ENCODE assay signal across 18 cellular contexts in genomic region chr2:118264591-118264990, GRCh38.
"Had no signal": no experiment of that assay in that cellular context is flagged by ENCODE, and none has a peak within 500 bp of the region (broad histone marks: within the 10 kb centered on the region; RNA-seq: fewer than 3 reads in every experiment).

No MANE protein-coding gene starts in this region.

- H3K36me3 ChIP-seq: gastrocnemius medialis, right lobe of liver, suprapubic skin, thyroid gland, upper lobe of left lung, uterus had no signal

- DNase-seq: effector CD8-positive, alpha-beta T cell; gastrocnemius medialis; glutamatergic neuron; islet precursor cell; mammary epithelial cell; naive thymus-derived CD4-positive, alpha-beta T cell; nephron progenitor cell; psoas muscle; retina; right lobe of liver; stimulated activated CD4-positive, alpha-beta T cell treated with anti-CD3 and anti-CD28 coated beads, Interleukin-2, amount 100 ng/mL, for 24 hours; stimulated activated CD4-positive, alpha-beta T cell treated with anti-CD3 and anti-CD28 coated beads, Interleukin-4, amount 100 ng/mL, for 4 hours; stimulated activated naive CD4-positive, alpha-beta T cell treated with Interleukin-2 at 50 U/mL for 16 hours; thyroid gland; upper lobe of left lung; uterus had no signal

- H3K9me3 ChIP-seq: gastrocnemius medialis, right lobe of liver, suprapubic skin, thyroid gland, upper lobe of left lung, uterus had no signal

- H3K27ac ChIP-seq: coronary artery, gastrocnemius medialis, psoas muscle, right lobe of liver, suprapubic skin, thyroid gland, upper lobe of left lung, uterus had no signal

- H3K4me3 ChIP-seq: coronary artery, gastrocnemius medialis, psoas muscle, right lobe of liver, suprapubic skin, thyroid gland, upper lobe of left lung, uterus had no signal

- H3K4me1 ChIP-seq: gastrocnemius medialis, psoas muscle, right lobe of liver, suprapubic skin, thyroid gland, upper lobe of left lung, uterus had no signal

- H3K27me3 ChIP-seq: gastrocnemius medialis, right lobe of liver, suprapubic skin, thyroid gland, upper lobe of left lung, uterus had no signal
